In the genomic region with DNA sequence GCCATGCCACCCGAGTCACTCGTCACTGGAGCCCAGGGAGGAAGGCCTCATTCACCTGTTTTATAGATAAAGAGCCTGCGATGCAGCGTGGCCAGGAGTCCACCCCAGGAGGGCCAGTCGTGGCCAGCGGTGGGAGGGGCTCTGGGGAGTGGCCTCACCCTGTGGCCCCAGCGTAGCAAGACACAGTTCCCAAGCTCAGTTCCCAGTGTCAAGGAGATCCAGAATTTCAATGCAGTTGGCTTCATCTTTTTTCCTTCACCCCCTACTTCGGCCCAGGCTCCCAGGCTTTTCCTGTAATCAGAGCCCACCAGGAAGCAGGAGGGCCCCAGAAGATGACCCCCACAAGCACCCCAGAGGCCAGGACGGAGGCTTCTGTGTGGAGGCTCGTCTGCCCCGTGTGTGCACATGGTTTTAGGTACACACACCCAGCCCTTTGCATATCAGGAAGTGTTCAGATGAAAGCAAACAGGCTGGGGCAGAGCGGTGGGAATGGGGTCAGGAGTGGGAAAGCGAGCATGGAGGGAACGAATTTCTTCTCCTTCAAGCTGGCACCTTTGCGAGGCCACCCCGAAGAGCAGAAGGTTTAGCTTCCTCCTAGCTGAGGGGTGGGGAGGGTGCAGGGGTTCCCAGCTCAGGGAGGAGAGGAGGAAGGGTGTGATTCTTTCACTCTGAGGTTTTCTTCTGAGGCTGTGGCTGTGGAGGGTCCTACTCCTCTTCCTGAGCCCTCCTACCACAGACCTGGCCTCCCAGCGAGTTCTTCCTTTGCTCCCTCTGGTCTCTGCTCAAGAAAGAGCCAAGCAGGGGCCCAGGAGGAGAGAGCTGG, we compare ENCODE assay signal across 12 cellular contexts.
DNase-seq lines count a peak whose midpoint lies in the region; ATAC-seq and TF ChIP-seq lines count a peak whose summit lies in the region.
"Had no signal": no experiment of that assay in that cellular context is flagged by ENCODE, and none has a peak within 500 bp of the region (broad histone marks: within the 10 kb centered on the region; RNA-seq: fewer than 3 reads in every experiment).

No MANE protein-coding gene starts in this region.

- WGBS in esophagus squamous epithelium, 2 donors: 35 to 70% methylated on average over 8 to 10 of the region's 17 CpGs

- H3K4me1 ChIP-seq in CD4-positive, alpha-beta memory T cell (ENCODE audit: insufficient read depth, low read length): peaks cover 31% of the 10 kb centered on the region
- H3K4me1 ChIP-seq in esophagus squamous epithelium (peaks cover 30 to 76% (median 35%) of the 10 kb centered on the region in 3 donors), tibial artery (peaks cover 0 to 33% (median 6%) of the 10 kb centered on the region in 4 donors)

- peak in 1 of 5 donors; percentile 31 for DNase-seq in CD4-positive, alpha-beta memory T cell
- DNase-seq in NB4 (ENCODE audit: low read depth): peak; percentile 81
- DNase-seq in esophagus squamous epithelium (lab: John Stamatoyannopoulos, UW): no peak
- no peak for DNase-seq in progenitor cell of endocrine pancreas (ENCODE audit: low spot score, unreplicated experiment)
- no peak for DNase-seq in islet precursor cell
- DNase-seq in tibial artery: no peak
- DNase-seq: activated CD4-positive, CD25-positive, alpha-beta regulatory T cell treated with anti-CD3 and anti-CD28 coated beads, Interleukin-2, amount 50 U/mL, for 72 hours; SHP77 had no signal

- CTCF ChIA-PET in CD4-positive, alpha-beta memory T cell (lab: Charles Lee; ENCODE audit: partially characterized antibody): interaction anchor here (1.1 kb wide), 1 partner anchor 26 kb away, joined by 6 read pairs; no protein-coding TSS in a partner anchor

- H3K27ac Mint-ChIP-seq in CD4-positive, alpha-beta memory T cell: peak overlapping the region in 6 of 7 donors; percentile 25 to 77 (median 64)
- H3K27ac Mint-ChIP-seq in progenitor cell of endocrine pancreas: peak overlapping the region; percentile 33
- H3K27ac Mint-ChIP-seq: activated naive CD8-positive, alpha-beta T cell had no signal

- peaks cover 13% of the 10 kb centered on the region for H3K36me3 ChIP-seq in CD4-positive, alpha-beta memory T cell (ENCODE audit: insufficient read depth, low read length)
- H3K36me3 ChIP-seq in esophagus squamous epithelium (peaks cover 8 to 57% (median 10%) of the 10 kb centered on the region in 3 donors), tibial artery (peaks cover 36 to 94% (median 67%) of the 10 kb centered on the region in 3 donors)

- intact Hi-C loops in CD4-positive, alpha-beta memory T cell (cut with micrococcal nuclease): no loop called here
- intact Hi-C loops in esophagus squamous epithelium (cut with DNase I): no loop called here
- intact Hi-C loops in tibial artery (cut with DNase I; ENCODE audit: low total_unique reads): no loop called here

- POLR2A ChIA-PET in CD4-positive, alpha-beta memory T cell (lab: Charles Lee; ENCODE audit: partially characterized antibody): interaction anchor here (0.8 to 1.7 kb wide), 3 partner anchors 10 to 14 kb away, joined by 3 to 9 read pairs (median 4); no protein-coding TSS in a partner anchor

- peaks cover 29 to 43% of the 10 kb centered on the region in 2 donors for H3K36me3 Mint-ChIP-seq in CD4-positive, alpha-beta memory T cell
- H3K36me3 Mint-ChIP-seq in progenitor cell of endocrine pancreas (ENCODE audit: insufficient read depth): peaks cover 17% of the 10 kb centered on the region

- no peak overlapping the region for H3K4me3 ChIP-seq in CD4-positive, alpha-beta memory T cell (ENCODE audit: low read length in 2 of 2)
- H3K4me3 ChIP-seq in NB4 (ENCODE audit: low read depth, low read length) (no peak overlapping the region), esophagus squamous epithelium (no peak overlapping the region), tibial artery (no peak overlapping the region)
- H3K4me3 ChIP-seq: GM12878, thoracic aorta had no signal

- peaks cover 25 to 51% (median 32%) of the 10 kb centered on the region in 4 donors for H3K4me1 Mint-ChIP-seq in CD4-positive, alpha-beta memory T cell
- H3K4me1 Mint-ChIP-seq in progenitor cell of endocrine pancreas (ENCODE audit: low read depth): peaks cover 11% of the 10 kb centered on the region

- no peaks in the 10 kb centered on the region for H3K27me3 Mint-ChIP-seq in CD4-positive, alpha-beta memory T cell
- no peaks in the 10 kb centered on the region for H3K27me3 Mint-ChIP-seq in progenitor cell of endocrine pancreas
- H3K27me3 Mint-ChIP-seq: activated naive CD8-positive, alpha-beta T cell had no signal

- no peaks in the 10 kb centered on the region for H3K9me3 Mint-ChIP-seq in CD4-positive, alpha-beta memory T cell
- H3K9me3 Mint-ChIP-seq in progenitor cell of endocrine pancreas (ENCODE audit: low read depth): no peaks in the 10 kb centered on the region

- no peak for TF ChIP-seq CTCF in NB4 (IDR thresholded peaks at IDR 0.05; ENCODE audit: low read depth, low read length)
- TF ChIP-seq CTCF in esophagus squamous epithelium (IDR thresholded peaks at IDR 0.05): no peak
- TF ChIP-seq CTCF in progenitor cell of endocrine pancreas (IDR thresholded peaks at IDR 0.05; ENCODE audit: unreplicated experiment): no peak
- no peak for TF ChIP-seq CTCF in tibial artery (IDR thresholded peaks at IDR 0.05)

- peak overlapping the region in 5 of 8 donors; percentile 47 to 69 (median 61) for H3K4me3 Mint-ChIP-seq in CD4-positive, alpha-beta memory T cell
- H3K4me3 Mint-ChIP-seq in progenitor cell of endocrine pancreas (ENCODE audit: low read depth): no peak overlapping the region
- H3K4me3 Mint-ChIP-seq: activated naive CD8-positive, alpha-beta T cell had no signal

- H3K27me3 ChIP-seq in CD4-positive, alpha-beta memory T cell (ENCODE audit: insufficient read depth, low read length): no peaks in the 10 kb centered on the region
- no peaks in the 10 kb centered on the region for H3K27me3 ChIP-seq in esophagus squamous epithelium
- no peaks in the 10 kb centered on the region for H3K27me3 ChIP-seq in tibial artery

- H3K9me3 ChIP-seq in CD4-positive, alpha-beta memory T cell (ENCODE audit: control insufficient read depth in 1 of 2, low read length in 2 of 2): no peaks in the 10 kb centered on the region
- H3K9me3 ChIP-seq in esophagus squamous epithelium: no peaks in the 10 kb centered on the region
- H3K9me3 ChIP-seq in tibial artery: no peaks in the 10 kb centered on the region
- H3K9me3 ChIP-seq: thoracic aorta had no signal

- no peak overlapping the region for H3K27ac ChIP-seq in CD4-positive, alpha-beta memory T cell (ENCODE audit: low read depth, low read length)
- H3K27ac ChIP-seq in esophagus squamous epithelium (peak overlapping the region; percentile 75 to 85 (median 83)), tibial artery (no peak overlapping the region)

- no peak for ATAC-seq in HG02973 (IDR thresholded peaks at IDR 0.05; ENCODE audit: unreplicated experiment)
- ATAC-seq: GM12878 had no signal

- TF ChIP-seq POLR2A in NB4 (IDR thresholded peaks at IDR 0.05; ENCODE audit: extremely low read depth, insufficient read length): no peak
- peak in 1 of 4 donors; percentile 20 for TF ChIP-seq POLR2A in esophagus squamous epithelium (IDR thresholded peaks at IDR 0.05)

Comparison
In these comparisons a context has a peak if more than half of its experiments do, and no peak if none do; other contexts are left out.
1. H3K27ac ChIP-seq: peak in esophagus squamous epithelium (4 of 4); none in CD4-positive, alpha-beta memory T cell (single experiment) and tibial artery (0 of 2).